In the genomic region with DNA sequence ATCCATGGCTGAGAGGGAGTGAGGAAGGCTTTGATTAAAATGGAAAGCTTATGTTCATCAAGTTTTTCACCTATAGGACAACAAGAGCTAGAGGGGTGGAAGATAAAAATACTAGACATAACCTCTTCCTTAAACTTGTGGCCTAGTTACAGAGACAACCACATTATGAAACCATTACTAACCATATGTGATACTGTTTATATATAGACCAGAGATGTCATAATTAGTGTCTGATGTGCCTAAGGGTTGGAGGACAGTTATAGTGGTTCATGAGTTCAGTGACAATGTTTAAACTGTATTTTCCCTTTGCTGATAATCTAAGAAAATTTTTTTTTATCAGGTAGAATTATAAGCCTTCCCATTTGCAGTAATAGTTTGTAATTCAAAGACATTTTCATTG, we compare ENCODE assay signal across 17 cellular contexts. TPM values are rescaled to one million over a fixed set of nuclear protein-coding genes. Genes with fewer than 3 reads are reported as not detected.
DNase-seq lines count a peak whose midpoint lies in the region; ATAC-seq and TF ChIP-seq lines count a peak whose summit lies in the region.
"Had no signal": no experiment of that assay in that cellular context is flagged by ENCODE, and none has a peak within 500 bp of the region (broad histone marks: within the 10 kb centered on the region; RNA-seq: fewer than 3 reads in every experiment).

No MANE protein-coding gene starts in this region.

- H3K4me1 Mint-ChIP-seq in neural progenitor cell, result peaks cover 5% of the 10 kb centered on the region

- H3K79me2 ChIP-seq in osteoblast (ENCODE audit: insufficient read depth, low read length) (peaks cover 96% of the 10 kb centered on the region), neural progenitor cell (ENCODE audit: low read depth) (no peaks in the 10 kb centered on the region)

- H2AFZ ChIP-seq in osteoblast (ENCODE audit: low read length), result no peak overlapping the region
- no peak overlapping the region for H2AFZ ChIP-seq in neural progenitor cell (replicated peaks)

- H3K4me1 ChIP-seq in osteoblast (ENCODE audit: insufficient read depth, low read length) (no peaks in the 10 kb centered on the region), adrenal gland (replicated peaks in 1 of 2) (no peaks in the 10 kb centered on the region), neural progenitor cell (peaks cover 5% of the 10 kb centered on the region)
- H3K4me1 ChIP-seq: testis had no signal

- H3K36me3 ChIP-seq in osteoblast (ENCODE audit: insufficient read depth, low read length) (peaks cover 22% of the 10 kb centered on the region), adrenal gland (replicated peaks in 1 of 2) (no peaks in the 10 kb centered on the region), neural progenitor cell (no peaks in the 10 kb centered on the region)

- peaks cover 52% of the 10 kb centered on the region for H3K36me3 Mint-ChIP-seq in neural progenitor cell

- H3K27me3 Mint-ChIP-seq in neural progenitor cell (ENCODE audit: insufficient read depth, low read depth), result peaks cover 2% of the 10 kb centered on the region
- H3K27me3 Mint-ChIP-seq: dendritic cell treated with granulocyte-macrophage colony-stimulating factor and Interleukin-4, amounts not matched to agents 40 ng/mL and 50 ng/mL, for 4 days; naive B cell had no signal

- DNase-seq in osteoblast (ENCODE audit: insufficient read length, low spot score, missing footprints), result peak; percentile 62
- DNase-seq in adrenal gland, result no peak
- DNase-seq in HEK293T (ENCODE audit: extremely low spot score), result no peak
- DNase-seq in neural progenitor cell (ENCODE audit: low spot score), result no peak
- no peak for DNase-seq in DMS53 (lab: John Stamatoyannopoulos, UW)
- DNase-seq: activated gamma-delta T cell, DND-41, heart right ventricle, naive B cell, NCI-H1417 treated with DMSO at 0.1 percent for 48 hours, PC-3, testis had no signal

- H4K20me1 ChIP-seq in osteoblast (ENCODE audit: insufficient read depth, low read length) (peaks cover 54% of the 10 kb centered on the region), neural progenitor cell (ENCODE audit: low read depth) (no peaks in the 10 kb centered on the region)

- H3K9me3 ChIP-seq in osteoblast (ENCODE audit: low read depth, low read length), result no peaks in the 10 kb centered on the region
- H3K9me3 ChIP-seq in adrenal gland (replicated peaks in 1 of 3), result no peaks in the 10 kb centered on the region
- no peaks in the 10 kb centered on the region for H3K9me3 ChIP-seq in neural progenitor cell (ENCODE audit: low read depth)
- H3K9me3 ChIP-seq: testis had no signal

- H3K9ac ChIP-seq in neural progenitor cell, result no peak overlapping the region

- POLR2A ChIA-PET in HEK293T (lab: Yijun Ruan, JAX), result interaction anchor here (1.3 kb wide), 1 partner anchor 22 kb away, joined by 3 read pairs; no protein-coding TSS in a partner anchor

- peak; percentile 73 for ATAC-seq in GM19023 (IDR thresholded peaks at IDR 0.05; ENCODE audit: unreplicated experiment)
- peak; percentile 70 for ATAC-seq in GM21825 (IDR thresholded peaks at IDR 0.05; ENCODE audit: unreplicated experiment)
- ATAC-seq in HG03342 (IDR thresholded peaks at IDR 0.05; ENCODE audit: unreplicated experiment), result peak; percentile 99
- ATAC-seq: PC-3, WTC11 had no signal

- no peaks in the 10 kb centered on the region for H3F3A ChIP-seq in neural progenitor cell (ENCODE audit: low read depth)

- H3K4me3 ChIP-seq in osteoblast (ENCODE audit: insufficient read depth, low read length) (no peak overlapping the region), adrenal gland (no peak overlapping the region), neural progenitor cell (no peak overlapping the region)
- H3K4me3 ChIP-seq: heart right ventricle, testis had no signal

- H3K27ac ChIP-seq in osteoblast (ENCODE audit: low read depth, low read length) (no peak overlapping the region), adrenal gland (no peak overlapping the region), neural progenitor cell (no peak overlapping the region)
- H3K27ac ChIP-seq: testis had no signal

- H3K27me3 ChIP-seq in osteoblast (ENCODE audit: insufficient read depth, low read length) (no peaks in the 10 kb centered on the region), adrenal gland (no peaks in the 10 kb centered on the region), neural progenitor cell (no peaks in the 10 kb centered on the region)
- H3K27me3 ChIP-seq: heart right ventricle, testis had no signal

- H3K4me2 ChIP-seq in osteoblast (ENCODE audit: insufficient read depth, low read length) (no peak overlapping the region), neural progenitor cell (no peak overlapping the region)

- intact Hi-C loops in adrenal gland (cut with DNase I), result no loop called here

- no peak overlapping the region for H3K27ac Mint-ChIP-seq in neural progenitor cell
- H3K27ac Mint-ChIP-seq: dendritic cell treated with granulocyte-macrophage colony-stimulating factor and Interleukin-4, amounts not matched to agents 40 ng/mL and 50 ng/mL, for 4 days; naive B cell; WTC11 had no signal

- H3K4me3 Mint-ChIP-seq in neural progenitor cell, result no peak overlapping the region
- H3K4me3 Mint-ChIP-seq: dendritic cell treated with granulocyte-macrophage colony-stimulating factor and Interleukin-4, amounts not matched to agents 40 ng/mL and 50 ng/mL, for 4 days; naive B cell; WTC11 had no signal

- no peak for TF ChIP-seq CTCF in osteoblast (IDR thresholded peaks at IDR 0.05; ENCODE audit: extremely low read depth, low read depth, low read length)
- TF ChIP-seq CTCF in adrenal gland (IDR thresholded peaks at IDR 0.05), result no peak
- no peak for TF ChIP-seq CTCF in neural progenitor cell (IDR thresholded peaks at IDR 0.05)

- CTCF ChIA-PET in HEK293T (lab: Yijun Ruan, JAX), result no interaction called here

- peaks cover 34% of the 10 kb centered on the region for H3K9me3 Mint-ChIP-seq in neural progenitor cell
- H3K9me3 Mint-ChIP-seq: WTC11 had no signal

- TF ChIP-seq POLR2A in adrenal gland (IDR thresholded peaks at IDR 0.05), result no peak

TF ChIP-seq in HEK293T, 16 proteins besides CTCF, POLR2A, EP300 and RAD21:
- no peak for TF ChIP-seq HDGF (IDR thresholded peaks at IDR 0.05; ENCODE audit: borderline replicate concordance)

RNA-seq across cellular contexts. Expression of a gene that starts 23.7 kb away (rescaled TPM):
- total RNA-seq in osteoblast, result 96.4 and 107 TPM in 2 replicates
- total RNA-seq in adrenal gland, result 10 to 100 TPM in 7 of 8 donors, 1 to 10 TPM in 1; 7.4 to 26.1 (median 13.9) TPM
- polyA plus RNA-seq in adrenal gland, result 10 to 100 TPM in 2 of 3 donors, 1 to 10 TPM in 1; 6.2 to 39.6 (median 12.9) TPM
- 12.8 and 15.9 TPM in 2 replicates for total RNA-seq in neural progenitor cell (ENCODE audit: low replicate concordance)
